Comparison of ENCODE assay signal across 1 cellular context in genomic region chr17:20217677-20218076, GRCh38.
TF ChIP-seq lines count a peak whose summit lies in the region.

No MANE protein-coding gene starts in this region.

TF ChIP-seq in GM23338, 12 proteins besides CTCF, POLR2A, EP300 and RAD21 (continued from another document):
- TF ChIP-seq ZNF462 (CRISPR knock-in tag; IDR thresholded peaks at IDR 0.05), result no peak
- TF ChIP-seq STAT1 (IDR thresholded peaks at IDR 0.05; ENCODE audit: unreplicated experiment), result no peak
- TF ChIP-seq ZNF114 (CRISPR knock-in tag; IDR thresholded peaks at IDR 0.05), result no peak
